ENCODE assay signal across 1 cellular context in the genomic region with DNA sequence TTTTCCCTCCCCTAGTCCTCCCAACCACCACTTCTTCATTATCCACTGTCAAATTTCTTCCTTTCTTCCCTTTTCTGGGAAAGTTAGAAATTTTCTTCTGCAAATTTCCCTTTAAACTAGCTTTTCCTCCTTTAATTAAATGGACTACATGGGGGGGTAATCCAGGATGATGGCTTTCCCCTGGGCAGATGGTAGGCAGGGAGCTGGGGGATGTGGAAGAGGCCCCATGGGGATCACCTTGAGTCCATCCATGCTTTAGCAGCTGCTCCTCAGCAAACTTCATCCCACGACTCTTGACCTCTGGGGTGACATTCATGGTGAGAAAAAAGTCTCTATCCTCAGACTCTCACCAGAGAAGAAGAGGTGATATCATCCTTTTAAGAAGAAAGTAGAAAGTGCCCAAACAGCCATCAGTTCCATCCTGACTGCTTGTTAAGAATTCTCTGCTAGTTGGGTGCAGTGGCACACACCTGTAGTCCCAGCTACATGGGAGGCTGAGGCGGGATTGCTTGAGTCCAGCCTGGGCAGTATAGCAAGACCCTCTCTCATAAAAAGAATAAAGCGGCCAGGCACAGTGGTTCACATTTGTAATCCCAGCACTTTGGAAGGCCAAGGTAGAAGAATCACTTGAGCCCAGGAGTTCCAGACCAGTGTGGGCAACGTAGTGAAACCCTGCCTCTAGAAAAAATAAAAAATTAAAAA.
TF ChIP-seq lines count a peak whose summit lies in the region.

No MANE protein-coding gene starts in this region.

TF ChIP-seq in HEK293, 187 proteins besides CTCF, POLR2A, EP300 and RAD21 (continued from another document):
- 0 out of 2 replicates have a peak, but pooled peaks have one; percentile 59 for TF ChIP-seq PRDM1 (tag by site-specific recombination; IDR thresholded peaks at IDR 0.05)
- no peak for TF ChIP-seq ZNF133 (tag by site-specific recombination; IDR thresholded peaks at IDR 0.05)
